9 cellular contexts compared by ENCODE assay signal in genomic region chr12:92035477-92035876, GRCh38.
DNase-seq lines count a peak whose midpoint lies in the region; ATAC-seq and TF ChIP-seq lines count a peak whose summit lies in the region.
"Had no signal": no experiment of that assay in that cellular context is flagged by ENCODE, and none has a peak within 500 bp of the region (broad histone marks: within the 10 kb centered on the region; RNA-seq: fewer than 3 reads in every experiment).

No MANE protein-coding gene starts in this region.

- H3K27me3 ChIP-seq in CD4-positive, CD25-positive, alpha-beta regulatory T cell (ENCODE audit: control insufficient read depth, insufficient read depth, low read length), result no peaks in the 10 kb centered on the region

- CTCF ChIA-PET in MCF 10A (lab: Yijun Ruan, JAX), result interaction anchor here (0.7 to 1.1 kb wide), 2 partner anchors 29 to 195 kb away, joined by 3 read pairs; no protein-coding TSS in a partner anchor

- H3K9me3 ChIP-seq in CD4-positive, CD25-positive, alpha-beta regulatory T cell (ENCODE audit: control insufficient read depth in 2 of 2, low read length in 2 of 2), result no peaks in the 10 kb centered on the region

- ATAC-seq in CD4-positive, CD25-positive, alpha-beta regulatory T cell (ENCODE audit: low read depth in 2 of 2), result no peak
- ATAC-seq in HG03039 (IDR thresholded peaks at IDR 0.05; ENCODE audit: unreplicated experiment), result peak; percentile 17
- ATAC-seq in natural killer cell, result no peak
- no peak for ATAC-seq in HG03432 (IDR thresholded peaks at IDR 0.05; ENCODE audit: unreplicated experiment)

- no TSS peak for BruUV-seq in MCF 10A (replicated peaks; lab: Mats Ljungman, UMichigan)

- POLR2A ChIA-PET in MCF 10A (lab: Yijun Ruan, JAX), result interaction anchor here (0.6 to 4.9 kb wide), 21 partner anchors 18 to 654 kb away, joined by 3 to 43 read pairs (median 5); partner anchors contain the start of gene BTG1

- H3K27ac Mint-ChIP-seq in CD4-positive, CD25-positive, alpha-beta regulatory T cell, result peak overlapping the region; percentile 98 to 100 (median 98)
- H3K27ac Mint-ChIP-seq in MCF 10A (ENCODE audit: low read depth, unreplicated experiment) (peak overlapping the region; percentile 96), natural killer cell (peak overlapping the region; percentile 97 to 98)

- no peaks in the 10 kb centered on the region for H3K27me3 Mint-ChIP-seq in CD4-positive, CD25-positive, alpha-beta regulatory T cell
- H3K27me3 Mint-ChIP-seq in MCF 10A (ENCODE audit: insufficient read depth, unreplicated experiment), result no peaks in the 10 kb centered on the region
- no peaks in the 10 kb centered on the region for H3K27me3 Mint-ChIP-seq in natural killer cell (ENCODE audit: low read depth in 2 of 2)

- peak overlapping the region; percentile 88 to 98 (median 92) for H3K4me3 Mint-ChIP-seq in CD4-positive, CD25-positive, alpha-beta regulatory T cell
- H3K4me3 Mint-ChIP-seq in MCF 10A (ENCODE audit: unreplicated experiment), result peak overlapping the region; percentile 76
- peak overlapping the region; percentile 96 for H3K4me3 Mint-ChIP-seq in natural killer cell

- no peak for DNase-seq in CD4-positive, CD25-positive, alpha-beta regulatory T cell
- DNase-seq in MCF 10A (ENCODE audit: unreplicated experiment), result no peak
- DNase-seq in natural killer cell, result no peak
- no peak for DNase-seq in retina
- no peak for DNase-seq in amygdala (lab: John Stamatoyannopoulos, UW)
- DNase-seq in NCI-H1105 treated with DMSO at 0.1 percent for 48 hours (lab: John Stamatoyannopoulos, UW), result no peak

- peaks cover 84% of the 10 kb centered on the region for H3K4me1 ChIP-seq in CD4-positive, CD25-positive, alpha-beta regulatory T cell (ENCODE audit: control insufficient read depth, insufficient read depth, low read length, poor library complexity, severe bottlenecking)

- peak overlapping the region; percentile 86 for H3K4me3 ChIP-seq in CD4-positive, CD25-positive, alpha-beta regulatory T cell (ENCODE audit: low read depth, low read length)
- H3K4me3 ChIP-seq: PC-9 had no signal

- peaks cover 3% of the 10 kb centered on the region for H3K36me3 Mint-ChIP-seq in CD4-positive, CD25-positive, alpha-beta regulatory T cell
- H3K36me3 Mint-ChIP-seq in MCF 10A (ENCODE audit: insufficient read depth, unreplicated experiment) (peaks cover 10% of the 10 kb centered on the region), natural killer cell (no peaks in the 10 kb centered on the region)

- peak overlapping the region; percentile 77 for H3K27ac ChIP-seq in CD4-positive, CD25-positive, alpha-beta regulatory T cell (ENCODE audit: insufficient read depth, low read length, poor library complexity, severe bottlenecking)
- H3K27ac ChIP-seq: PC-9 had no signal

- no peaks in the 10 kb centered on the region for H3K36me3 ChIP-seq in CD4-positive, CD25-positive, alpha-beta regulatory T cell (ENCODE audit: control insufficient read depth, insufficient read depth, low read length)

- H3K9me3 Mint-ChIP-seq in CD4-positive, CD25-positive, alpha-beta regulatory T cell, result peaks cover 0 to 4% (median 0%) of the 10 kb centered on the region in 7 donors
- H3K9me3 Mint-ChIP-seq in MCF 10A (ENCODE audit: unreplicated experiment) (no peaks in the 10 kb centered on the region), natural killer cell (peaks cover 2 to 3% of the 10 kb centered on the region in 2 donors)

- TF ChIP-seq CTCF in MCF 10A (IDR thresholded peaks at IDR 0.05; ENCODE audit: unreplicated experiment) (no peak), natural killer cell (IDR thresholded peaks at IDR 0.05) (no peak)

- intact Hi-C loops in MCF 10A (cut with micrococcal nuclease) (loop anchor here (2.0 kb wide), 1 partner anchor 103 kb away; no protein-coding TSS in a partner anchor), natural killer cell (cut with micrococcal nuclease) (loop anchor here (2.0 kb wide), 2 partner anchors 109 to 159 kb away; partner anchors contain the start of gene BTG1)

- peaks cover 50 to 94% (median 75%) of the 10 kb centered on the region in 4 donors for H3K4me1 Mint-ChIP-seq in CD4-positive, CD25-positive, alpha-beta regulatory T cell
- H3K4me1 Mint-ChIP-seq in MCF 10A (ENCODE audit: insufficient read depth, unreplicated experiment) (peaks cover 50% of the 10 kb centered on the region), natural killer cell (peaks cover 52 to 67% of the 10 kb centered on the region in 2 donors)
